ENCODE assay signal across 9 cellular contexts in genomic region chr11:62380821-62381243, GRCh38. TPM values are rescaled to one million over a fixed set of nuclear protein-coding genes. Genes with fewer than 3 reads are reported as not detected.
DNase-seq lines count a peak whose midpoint lies in the region; ATAC-seq, FAIRE-seq and TF ChIP-seq lines count a peak whose summit lies in the region.
"Not testable (repeated sequence)": the region's sequence is repeated elsewhere in the genome, so short reads cannot be mapped to it uniquely, and the experiment has no call there.
"Had no signal": no experiment of that assay in that cellular context is flagged by ENCODE, and none has a peak within 500 bp of the region (broad histone marks: within the 10 kb centered on the region; RNA-seq: fewer than 3 reads in every experiment).

No MANE protein-coding gene starts in this region.

- H3K27me3 ChIP-seq in Panc1 (ENCODE audit: control insufficient read depth, insufficient read depth, low read length); keratinocyte (ENCODE audit: control insufficient read depth, extremely low read depth, insufficient read depth, low read length); sigmoid colon: not testable (repeated sequence)

- POLR2A ChIA-PET in Panc1 (lab: Charles Lee): not testable (repeated sequence)

- not testable (repeated sequence) for TF ChIP-seq POLR2A in sigmoid colon (IDR thresholded peaks at IDR 0.05)

- not testable (repeated sequence) for H3K9me1 ChIP-seq in keratinocyte (ENCODE audit: control insufficient read depth, extremely low read depth, insufficient read depth, low read length)

- FAIRE-seq in keratinocyte (lab: Jason Lieb, UNC): not testable (repeated sequence)

- H3K79me2 ChIP-seq in keratinocyte (ENCODE audit: control insufficient read depth, insufficient read depth, low read length): not testable (repeated sequence)

- not testable (repeated sequence) for H3K9me3 ChIP-seq in Panc1 (ENCODE audit: control insufficient read depth, insufficient read depth, low read depth, low read length); keratinocyte (ENCODE audit: control insufficient read depth, low read depth, low read length); sigmoid colon

- ATAC-seq in Panc1: peak; percentile 94

- dilution Hi-C loops in keratinocyte (cut with MboI; ENCODE audit: extremely low pct_ligation_motif_present, low sequenced_read_pairs): not testable (repeated sequence)

- not testable (repeated sequence) for TF ChIP-seq EP300 in sigmoid colon (IDR thresholded peaks at IDR 0.05)

- not testable (repeated sequence) for H2AFZ ChIP-seq in keratinocyte (ENCODE audit: control insufficient read depth, low read length)

- CTCF ChIA-PET in Panc1 (lab: Charles Lee): not testable (repeated sequence)

- H4K20me1 ChIP-seq in keratinocyte (ENCODE audit: control insufficient read depth, extremely low read depth, insufficient read depth, low read length): not testable (repeated sequence)

- H3K27ac ChIP-seq in Panc1 (ENCODE audit: low read length) (peak overlapping the region; percentile 34; the same call in 1 of the 2 replicates), sigmoid colon (peak overlapping the region in 2 of 4 donors; percentile 6 to 19)
- H3K27ac ChIP-seq in keratinocyte (ENCODE audit: control insufficient read depth, insufficient read depth, low read length): not testable (repeated sequence)

- peak; percentile 76 for TF ChIP-seq CTCF in AG10803 (conservative IDR thresholded peaks at IDR 0.05; ENCODE audit: low read length)
- peak; percentile 80 for TF ChIP-seq CTCF in GM13976 (IDR thresholded peaks at IDR 0.05; ENCODE audit: borderline replicate concordance, control extremely low read depth, extremely low read depth, insufficient read depth, missing control alignments)
- TF ChIP-seq CTCF in Panc1 (IDR thresholded peaks at IDR 0.05): peak; percentile 88
- TF ChIP-seq CTCF in keratinocyte (optimal IDR thresholded peaks at IDR 0.05 in 1 of 3, IDR thresholded peaks at IDR 0.05 in 1 of 3, conservative IDR thresholded peaks at IDR 0.05 in 1 of 3; ENCODE audit: extremely low read depth in 1 of 3, insufficient read depth in 2 of 3, low read length in 3 of 3): peak; percentile 59 to 63 (median 60)
- TF ChIP-seq CTCF in sigmoid colon (IDR thresholded peaks at IDR 0.05): peak; percentile 70 to 78 (median 74)

- not testable (repeated sequence) for H3K9ac ChIP-seq in keratinocyte (ENCODE audit: control insufficient read depth, extremely low read depth, insufficient read depth, low read length)

- H3K4me1 ChIP-seq in Panc1 (ENCODE audit: control insufficient read depth, insufficient read depth, low read length): peaks cover 15% of the 10 kb centered on the region
- H3K4me1 ChIP-seq in keratinocyte (ENCODE audit: control insufficient read depth, extremely low read depth, insufficient read depth, low read length); sigmoid colon: not testable (repeated sequence)

- intact Hi-C loops in Panc1 (cut with micrococcal nuclease; ENCODE audit: unreplicated experiment): not testable (repeated sequence)
- intact Hi-C loops in sigmoid colon (cut with DNase I): loop anchor here (2.0 kb wide), 1 partner anchor 314 kb away; no protein-coding TSS in a partner anchor

- H3K4me3 ChIP-seq in AG10803 (ENCODE audit: low read length); Panc1 (ENCODE audit: low read depth in 2 of 2, low read length in 2 of 2); keratinocyte (ENCODE audit: control insufficient read depth in 2 of 3, extremely low read depth in 1 of 3, insufficient read depth in 2 of 3, low read depth in 1 of 3, low read length in 3 of 3): not testable (repeated sequence)
- peak overlapping the region in 1 of 4 donors; percentile 22 for H3K4me3 ChIP-seq in sigmoid colon

- BruUV-seq in Panc1 (replicated peaks; lab: Mats Ljungman, UMichigan): not testable (repeated sequence)

- H3K4me2 ChIP-seq in keratinocyte (ENCODE audit: control insufficient read depth, extremely low read depth, insufficient read depth, low read depth, low read length): peak overlapping the region; percentile 6

- 1 to 7% methylated on average over 12 of the region's 12 CpGs for WGBS in sigmoid colon, 2 donors

- peak; percentile 58 for DNase-seq in AG10803 (ENCODE audit: low read depth)
- peak; percentile 60 for DNase-seq in GM13976 (ENCODE audit: low spot score)
- DNase-seq in NCI-H1417 (lab: John Stamatoyannopoulos, UW): peak; percentile 67 to 90 (median 69)
- DNase-seq in Panc1 (ENCODE audit: low read depth, low spot score); keratinocyte (ENCODE audit: low read depth, low spot score): not testable (repeated sequence)
- DNase-seq in activated CD8-positive, alpha-beta memory T cell treated with anti-CD3 and anti-CD28 coated beads for 24 hours: peak; percentile 76
- peak; percentile 40 to 70 for DNase-seq in dermis microvascular lymphatic vessel endothelial cell (ENCODE audit: low read depth in 2 of 2)
- peak; percentile 77 for DNase-seq in sigmoid colon

- in situ Hi-C loops in GM13976 (cut with MboI; ENCODE audit: low sequenced_read_pairs, unreplicated experiment): loop anchor here (25.0 kb wide), 1 partner anchor 481 kb away; no protein-coding TSS in a partner anchor
- in situ Hi-C loops in Panc1 (cut with HindIII; ENCODE audit: low pct_unique_long_range_greater_than_20kb, low sequenced_read_pairs): not testable (repeated sequence)

- not testable (repeated sequence) for H3K36me3 ChIP-seq in Panc1 (ENCODE audit: control insufficient read depth, insufficient read depth, low read length); keratinocyte (ENCODE audit: control insufficient read depth in 2 of 2, extremely low read depth in 1 of 2, insufficient read depth in 2 of 2, low read length in 2 of 2); sigmoid colon

RNA-seq across cellular contexts. Expression of gene SCGB1A1, which starts 38.0 kb away (rescaled TPM):
- total RNA-seq in Panc1 (2021; ENCODE audit: unreplicated experiment) (1.1 TPM), dermis microvascular lymphatic vessel endothelial cell (not detected in 2 replicates), sigmoid colon (not detected)
- polyA plus RNA-seq in Panc1 (2012; ENCODE audit: insufficient read length): 0.70 TPM
- polyA plus RNA-seq in keratinocyte (not detected in 3 replicates), sigmoid colon (10 to 100 TPM in 1 of 3 donors, not detected in 2; 11.4 TPM)
- polyA plus RNA-seq in keratinocyte (2011; ENCODE audit: low read depth): not detected
- not detected in 2 replicates for polyA plus RNA-seq in keratinocyte (2011; cell fraction: cytosol; rRNA removed)
- not detected in 2 replicates for polyA plus RNA-seq in keratinocyte (2011; cell fraction: nucleus; rRNA removed)
- polyA plus RNA-seq in keratinocyte (2012; ENCODE audit: low replicate concordance): not detected in 2 replicates
- polyA minus RNA-seq in keratinocyte: not detected in 3 replicates
- not detected for polyA minus RNA-seq in keratinocyte (2011; cell fraction: cytosol; rRNA and poly(A)+ RNA removed)
- polyA minus RNA-seq in keratinocyte (2011; cell fraction: nucleus; rRNA and poly(A)+ RNA removed): not detected in 2 replicates
- total RNA-seq: mononuclear cell had no signal

RNA-seq across cellular contexts. Expression of gene ASRGL1, which starts 43.6 kb away (rescaled TPM):
- total RNA-seq in Panc1 (2021; ENCODE audit: unreplicated experiment): 43.2 TPM
- polyA plus RNA-seq in Panc1 (2012; ENCODE audit: insufficient read length): 39.8 TPM
- 8.6 and 9.6 TPM in 2 replicates for total RNA-seq in dermis microvascular lymphatic vessel endothelial cell
- 0.05 to 0.25 TPM (median 0.14 TPM) in 3 replicates for polyA plus RNA-seq in keratinocyte
- not detected for polyA plus RNA-seq in keratinocyte (2011; ENCODE audit: low read depth)
- polyA plus RNA-seq in keratinocyte (2011; cell fraction: cytosol; rRNA removed): not detected in 2 replicates
- polyA plus RNA-seq in keratinocyte (2011; cell fraction: nucleus; rRNA removed): not detected in 2 replicates
- polyA plus RNA-seq in keratinocyte (2012; ENCODE audit: low replicate concordance): 0.14 TPM in 1 of 2 replicates, not detected in the other
- 0.13 TPM in 1 of 3 replicates, not detected in the others for polyA minus RNA-seq in keratinocyte
- polyA minus RNA-seq in keratinocyte (2011; cell fraction: cytosol; rRNA and poly(A)+ RNA removed): not detected
- polyA minus RNA-seq in keratinocyte (2011; cell fraction: nucleus; rRNA and poly(A)+ RNA removed): not detected in 2 replicates
- 10 to 100 TPM in 2 of 4 donors, 1 to 10 TPM in 2; 4.8 to 26.0 (median 9.5) TPM for total RNA-seq in sigmoid colon
- 10 to 100 TPM; 22.0 to 35.2 (median 22.8) TPM for polyA plus RNA-seq in sigmoid colon
